In the genomic region with DNA sequence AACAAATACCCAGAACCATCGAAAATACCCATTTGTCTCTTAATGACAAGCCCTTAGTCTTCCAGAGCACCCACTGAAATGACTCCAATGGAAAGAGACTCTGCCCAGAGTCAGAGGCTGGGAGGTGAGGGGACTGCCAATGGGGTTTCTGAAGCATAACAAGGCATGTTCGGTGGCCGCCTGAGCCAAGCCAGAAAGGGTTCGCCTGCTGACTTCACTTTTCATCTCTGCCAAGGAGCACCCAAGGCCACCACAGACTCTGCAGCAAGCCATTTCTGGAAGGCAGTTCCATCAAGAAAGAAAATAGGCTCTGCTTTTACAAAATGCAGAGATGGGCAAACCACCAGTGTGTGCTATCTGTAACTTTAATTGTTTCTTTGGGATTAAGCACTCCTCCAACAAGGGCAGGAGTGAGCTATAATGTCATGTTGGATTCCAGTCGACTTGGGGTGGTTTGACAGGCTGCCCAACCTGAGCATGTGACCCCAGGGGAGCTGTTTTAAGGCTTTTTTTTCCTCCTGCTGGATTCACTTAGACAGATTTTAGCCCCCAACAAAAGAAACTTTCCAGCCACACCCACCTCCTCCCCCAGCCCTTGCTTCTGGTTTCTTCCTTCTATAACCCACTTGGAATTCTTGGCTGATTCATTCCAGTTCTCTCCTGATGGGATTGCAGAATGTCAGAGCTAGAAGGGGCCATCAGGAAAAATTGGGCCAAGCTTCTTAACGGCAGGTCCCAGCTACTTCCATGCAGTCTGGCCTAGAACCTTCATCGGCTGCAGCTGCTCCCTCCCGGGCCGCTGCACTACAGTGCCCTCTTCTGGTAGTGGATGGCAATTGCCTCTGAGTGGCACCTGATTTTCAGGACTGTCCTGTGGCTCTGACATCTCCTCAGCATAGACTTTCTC, we compare ENCODE assay signal across 8 cellular contexts. TPM values are rescaled to one million over a fixed set of nuclear protein-coding genes. Genes with fewer than 3 reads are reported as not detected.
DNase-seq lines count a peak whose midpoint lies in the region; ATAC-seq and TF ChIP-seq lines count a peak whose summit lies in the region.

No MANE protein-coding gene starts in this region.

- no peak overlapping the region for H3K9ac ChIP-seq in MM.1S (ENCODE audit: low read length)

- no peaks in the 10 kb centered on the region for H3K79me2 ChIP-seq in MM.1S (ENCODE audit: low read length)

- DNase-seq in CD1c-positive myeloid dendritic cell (ENCODE audit: extremely low spot score) (peak; percentile 71), GM20000 (ENCODE audit: low spot score) (peak; percentile 88), MM.1S (peak; percentile 70), Right ventricle myocardium inferior (ENCODE audit: missing footprints) (peak; percentile 79), progenitor cell of endocrine pancreas (ENCODE audit: low spot score, unreplicated experiment) (peak; percentile 67)
- peak; percentile 82 for DNase-seq in activated naive CD4-positive, alpha-beta T cell treated with anti-CD3 and anti-CD28 coated beads, Interleukin-2, amount 10 ng/mL, durations not matched to agents 7 days and 5 days

- no peaks in the 10 kb centered on the region for H3K9me3 Mint-ChIP-seq in activated naive CD4-positive, alpha-beta T cell treated with anti-CD3 and anti-CD28 coated beads, Interleukin-2, amount 10 ng/mL, durations not matched to agents 7 days and 5 days
- no peaks in the 10 kb centered on the region for H3K9me3 Mint-ChIP-seq in progenitor cell of endocrine pancreas (ENCODE audit: low read depth)

- TF ChIP-seq CTCF in GM20000 (IDR thresholded peaks at IDR 0.05; ENCODE audit: extremely low read depth, missing control alignments): peak; percentile 98
- TF ChIP-seq CTCF in MM.1S (IDR thresholded peaks at IDR 0.05; ENCODE audit: low read length): peak; percentile 93
- TF ChIP-seq CTCF in progenitor cell of endocrine pancreas (IDR thresholded peaks at IDR 0.05; ENCODE audit: unreplicated experiment): peak; percentile 95

- peak overlapping the region; percentile 35; the same call in 1 of the 2 replicates for H3K4me2 ChIP-seq in MM.1S (ENCODE audit: low read depth, low read length)

- H3K27me3 Mint-ChIP-seq in activated naive CD4-positive, alpha-beta T cell treated with anti-CD3 and anti-CD28 coated beads, Interleukin-2, amount 10 ng/mL, durations not matched to agents 7 days and 5 days: peaks cover 14% of the 10 kb centered on the region
- peaks cover 14% of the 10 kb centered on the region for H3K27me3 Mint-ChIP-seq in progenitor cell of endocrine pancreas

- H3F3A ChIP-seq in MM.1S (ENCODE audit: insufficient read depth, low read length): no peaks in the 10 kb centered on the region

- H3K36me3 ChIP-seq in MM.1S (replicated peaks; ENCODE audit: insufficient read depth, low read length): no peaks in the 10 kb centered on the region

- H2AFZ ChIP-seq in MM.1S (ENCODE audit: low read length): peak overlapping the region; percentile 64

- no peak overlapping the region for H3K4me3 ChIP-seq in MM.1S (ENCODE audit: low read length)

- 0 out of 2 replicates have a peak, but pooled peaks cover 8% of the 10 kb centered on the region for H3K4me1 ChIP-seq in MM.1S (ENCODE audit: low read length)

- no peak overlapping the region for H3K4me3 Mint-ChIP-seq in activated naive CD4-positive, alpha-beta T cell treated with anti-CD3 and anti-CD28 coated beads, Interleukin-2, amount 10 ng/mL, durations not matched to agents 7 days and 5 days
- H3K4me3 Mint-ChIP-seq in progenitor cell of endocrine pancreas (ENCODE audit: low read depth): no peak overlapping the region

- H3K9me2 ChIP-seq in MM.1S (replicated peaks; ENCODE audit: insufficient read depth, low read length): no peaks in the 10 kb centered on the region

- ATAC-seq in SK-N-SH treated with all-trans-retinoic acid at 6 μM for 48 hours: peak; percentile 93
- peak; percentile 87 for ATAC-seq in Right ventricle myocardium inferior
- ATAC-seq in HG02623 (IDR thresholded peaks at IDR 0.05; ENCODE audit: unreplicated experiment): no peak

- CTCF ChIA-PET in activated naive CD4-positive, alpha-beta T cell treated with anti-CD3 and anti-CD28 coated beads, Interleukin-2, amount 10 ng/mL, durations not matched to agents 7 days and 5 days (lab: Charles Lee): interaction anchor here (0.6 to 3.8 kb wide), 18 partner anchors 8 to 806 kb away, joined by 3 to 26 read pairs (median 3); no protein-coding TSS in a partner anchor

- no peaks in the 10 kb centered on the region for H3K27me3 ChIP-seq in MM.1S (replicated peaks; ENCODE audit: insufficient read depth, low read length)

- no peak overlapping the region for H3K27ac ChIP-seq in MM.1S (ENCODE audit: low read length)

- H3K36me3 Mint-ChIP-seq in activated naive CD4-positive, alpha-beta T cell treated with anti-CD3 and anti-CD28 coated beads, Interleukin-2, amount 10 ng/mL, durations not matched to agents 7 days and 5 days: no peaks in the 10 kb centered on the region
- H3K36me3 Mint-ChIP-seq in progenitor cell of endocrine pancreas (ENCODE audit: insufficient read depth): no peaks in the 10 kb centered on the region

- H3K27ac Mint-ChIP-seq in activated naive CD4-positive, alpha-beta T cell treated with anti-CD3 and anti-CD28 coated beads, Interleukin-2, amount 10 ng/mL, durations not matched to agents 7 days and 5 days: no peak overlapping the region
- no peak overlapping the region for H3K27ac Mint-ChIP-seq in progenitor cell of endocrine pancreas

- peaks cover 29% of the 10 kb centered on the region for H3K4me1 Mint-ChIP-seq in activated naive CD4-positive, alpha-beta T cell treated with anti-CD3 and anti-CD28 coated beads, Interleukin-2, amount 10 ng/mL, durations not matched to agents 7 days and 5 days
- H3K4me1 Mint-ChIP-seq in progenitor cell of endocrine pancreas (ENCODE audit: low read depth): no peaks in the 10 kb centered on the region

- no peaks in the 10 kb centered on the region for H3K9me3 ChIP-seq in MM.1S (replicated peaks; ENCODE audit: insufficient read depth, low read length)

- H4K20me1 ChIP-seq in MM.1S (ENCODE audit: insufficient read depth, low read length): no peaks in the 10 kb centered on the region

- intact Hi-C loops in Right ventricle myocardium inferior (cut with DNase I): loop anchor here (2.0 to 5.0 kb wide), 2 partner anchors 86 to 803 kb away; a partner anchor contains a TSS

TF ChIP-seq in SK-N-SH treated with all-trans-retinoic acid at 6 μM for 48 hours, 23 proteins besides CTCF, POLR2A, EP300 and RAD21:
- TF ChIP-seq ISL1 (CRISPR knock-in tag; IDR thresholded peaks at IDR 0.05) (no peak), GLIS3 (CRISPR knock-in tag; IDR thresholded peaks at IDR 0.05) (no peak), ZFP3 (CRISPR knock-in tag; IDR thresholded peaks at IDR 0.05) (no peak), ZC3H10 (CRISPR knock-in tag; IDR thresholded peaks at IDR 0.05) (no peak), CSDC2 (CRISPR knock-in tag; IDR thresholded peaks at IDR 0.05) (no peak), RARB (CRISPR knock-in tag; IDR thresholded peaks at IDR 0.05) (no peak), TCF4 (CRISPR knock-in tag; IDR thresholded peaks at IDR 0.05; ENCODE audit: borderline replicate concordance) (no peak), ZFP30 (CRISPR knock-in tag; IDR thresholded peaks at IDR 0.05) (no peak), TOX (CRISPR knock-in tag; IDR thresholded peaks at IDR 0.05; ENCODE audit: borderline replicate concordance) (no peak), ESRRG (CRISPR knock-in tag; IDR thresholded peaks at IDR 0.05) (no peak), BACH2 (CRISPR knock-in tag; IDR thresholded peaks at IDR 0.05; ENCODE audit: borderline replicate concordance) (no peak), ARNTL (CRISPR knock-in tag; IDR thresholded peaks at IDR 0.05; ENCODE audit: borderline replicate concordance, low read depth) (no peak)
- TF ChIP-seq, protein P1, sequence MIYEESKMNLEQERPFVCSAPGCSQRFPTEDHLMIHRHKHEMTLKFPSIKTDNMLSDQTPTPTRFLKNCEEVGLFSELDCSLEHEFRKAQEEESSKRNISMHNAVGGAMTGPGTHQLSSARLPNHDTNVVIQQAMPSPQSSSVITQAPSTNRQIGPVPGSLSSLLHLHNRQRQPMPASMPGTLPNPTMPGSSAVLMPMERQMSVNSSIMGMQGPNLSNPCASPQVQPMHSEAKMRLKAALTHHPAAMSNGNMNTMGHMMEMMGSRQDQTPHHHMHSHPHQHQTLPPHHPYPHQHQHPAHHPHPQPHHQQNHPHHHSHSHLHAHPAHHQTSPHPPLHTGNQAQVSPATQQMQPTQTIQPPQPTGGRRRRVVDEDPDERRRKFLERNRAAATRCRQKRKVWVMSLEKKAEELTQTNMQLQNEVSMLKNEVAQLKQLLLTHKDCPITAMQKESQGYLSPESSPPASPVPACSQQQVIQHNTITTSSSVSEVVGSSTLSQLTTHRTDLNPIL (CRISPR knock-in tag; IDR thresholded peaks at IDR 0.05; ENCODE audit: low read depth): no peak
- TF ChIP-seq, protein P2, sequence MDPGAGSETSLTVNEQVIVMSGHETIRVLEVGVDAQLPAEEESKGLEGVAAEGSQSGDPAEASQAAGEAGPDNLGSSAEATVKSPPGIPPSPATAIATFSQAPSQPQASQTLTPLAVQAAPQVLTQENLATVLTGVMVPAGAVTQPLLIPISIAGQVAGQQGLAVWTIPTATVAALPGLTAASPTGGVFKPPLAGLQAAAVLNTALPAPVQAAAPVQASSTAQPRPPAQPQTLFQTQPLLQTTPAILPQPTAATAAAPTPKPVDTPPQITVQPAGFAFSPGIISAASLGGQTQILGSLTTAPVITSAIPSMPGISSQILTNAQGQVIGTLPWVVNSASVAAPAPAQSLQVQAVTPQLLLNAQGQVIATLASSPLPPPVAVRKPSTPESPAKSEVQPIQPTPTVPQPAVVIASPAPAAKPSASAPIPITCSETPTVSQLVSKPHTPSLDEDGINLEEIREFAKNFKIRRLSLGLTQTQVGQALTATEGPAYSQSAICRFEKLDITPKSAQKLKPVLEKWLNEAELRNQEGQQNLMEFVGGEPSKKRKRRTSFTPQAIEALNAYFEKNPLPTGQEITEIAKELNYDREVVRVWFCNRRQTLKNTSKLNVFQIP (CRISPR knock-in tag; IDR thresholded peaks at IDR 0.05; ENCODE audit: borderline replicate concordance, low read depth): no peak
TF ChIP-seq in SK-N-SH treated with all-trans-retinoic acid at 6 μM for 48 hours: peak in this region for 0.

RNA-seq across cellular contexts. Expression of a gene that starts 24.1 kb away (rescaled TPM):
- total RNA-seq in Right ventricle myocardium inferior: 40.2 TPM
- total RNA-seq in progenitor cell of endocrine pancreas: 102 and 107 TPM in 2 replicates
